9 cellular contexts compared by ENCODE assay signal in genomic region chr11:64341429-64341828, GRCh38. TPM values are rescaled to one million over a fixed set of nuclear protein-coding genes. Genes with fewer than 3 reads are reported as not detected.
DNase-seq lines count a peak whose midpoint lies in the region; ATAC-seq and TF ChIP-seq lines count a peak whose summit lies in the region.
"Had no signal": no experiment of that assay in that cellular context is flagged by ENCODE, and none has a peak within 500 bp of the region (broad histone marks: within the 10 kb centered on the region; RNA-seq: fewer than 3 reads in every experiment).

No MANE protein-coding gene starts in this region.

- H3K27ac ChIP-seq in WERI-Rb-1 (peak overlapping the region; percentile 99), iPS-18a (ENCODE audit: low read length) (no peak overlapping the region)

- peak overlapping the region; percentile 89 for H3K27ac Mint-ChIP-seq in activated T-cell treated with anti-CD3 and anti-CD28 coated beads, Interleukin-2, amount 50 U/mL, for 24 hours
- H3K27ac Mint-ChIP-seq in stimulated activated memory B cell treated with anti-CD40 and anti-IgM and Interleukin-4, amounts not matched to agents 10 μg/mL and 1 μg/mL and 100 μg/mL, for 72 hours = peak overlapping the region; percentile 91
- H3K27ac Mint-ChIP-seq in osteocyte (ENCODE audit: unreplicated experiment) = no peak overlapping the region

- H3K4me1 ChIP-seq in iPS-18a (ENCODE audit: control insufficient read depth, low read depth, low read length) = peaks cover 12% of the 10 kb centered on the region

- H3K4me3 ChIP-seq in WERI-Rb-1 (ENCODE audit: low read depth, low read length) (no peak overlapping the region; the same call in 1 of the 2 replicates), iPS-18a (ENCODE audit: low read length) (peak overlapping the region; percentile 63)

- peaks cover 76% of the 10 kb centered on the region for H3K36me3 Mint-ChIP-seq in activated T-cell treated with anti-CD3 and anti-CD28 coated beads, Interleukin-2, amount 50 U/mL, for 24 hours (ENCODE audit: low read depth)
- H3K36me3 Mint-ChIP-seq in stimulated activated memory B cell treated with anti-CD40 and anti-IgM and Interleukin-4, amounts not matched to agents 10 μg/mL and 1 μg/mL and 100 μg/mL, for 72 hours = peaks cover 42% of the 10 kb centered on the region
- no peaks in the 10 kb centered on the region for H3K36me3 Mint-ChIP-seq in osteocyte (ENCODE audit: unreplicated experiment)

- DNase-seq in activated T-cell treated with anti-CD3 and anti-CD28 coated beads, Interleukin-2, amount 50 U/mL, for 24 hours = no peak
- DNase-seq in activated T-cell treated with anti-CD3 and anti-CD28 coated beads, Interleukin-2, amount 50 U/mL, for 1 hour = no peak
- no peak for DNase-seq in WERI-Rb-1
- no peak for DNase-seq in inferior parietal cortex (ENCODE audit: extremely low spot score)
- no peak for DNase-seq in osteocyte (ENCODE audit: extremely low spot score, unreplicated experiment)
- DNase-seq: stimulated activated CD4-positive, alpha-beta T cell treated with anti-CD3 and anti-CD28 coated beads, Interleukin-2, amount 100 ng/mL, for 24 hours had no signal

- no peak overlapping the region for H3K9ac ChIP-seq in iPS-18a (ENCODE audit: low read length)

- peaks cover 46% of the 10 kb centered on the region for H3K4me1 Mint-ChIP-seq in activated T-cell treated with anti-CD3 and anti-CD28 coated beads, Interleukin-2, amount 50 U/mL, for 24 hours (ENCODE audit: low read depth)
- peaks cover 55% of the 10 kb centered on the region for H3K4me1 Mint-ChIP-seq in stimulated activated memory B cell treated with anti-CD40 and anti-IgM and Interleukin-4, amounts not matched to agents 10 μg/mL and 1 μg/mL and 100 μg/mL, for 72 hours
- no peaks in the 10 kb centered on the region for H3K4me1 Mint-ChIP-seq in osteocyte (ENCODE audit: unreplicated experiment)

- H3K27me3 ChIP-seq in WERI-Rb-1 (ENCODE audit: insufficient read depth, low read depth, severe bottlenecking) = no peaks in the 10 kb centered on the region
- peaks cover 12% of the 10 kb centered on the region for H3K27me3 ChIP-seq in iPS-18a (ENCODE audit: control insufficient read depth, insufficient read depth, low read length)

- H3K9me3 Mint-ChIP-seq in activated T-cell treated with anti-CD3 and anti-CD28 coated beads, Interleukin-2, amount 50 U/mL, for 24 hours = no peaks in the 10 kb centered on the region
- no peaks in the 10 kb centered on the region for H3K9me3 Mint-ChIP-seq in stimulated activated memory B cell treated with anti-CD40 and anti-IgM and Interleukin-4, amounts not matched to agents 10 μg/mL and 1 μg/mL and 100 μg/mL, for 72 hours
- no peaks in the 10 kb centered on the region for H3K9me3 Mint-ChIP-seq in osteocyte (ENCODE audit: unreplicated experiment)

- H3K36me3 ChIP-seq in WERI-Rb-1 = no peaks in the 10 kb centered on the region
- no peaks in the 10 kb centered on the region for H3K36me3 ChIP-seq in iPS-18a (ENCODE audit: control insufficient read depth, low read depth, low read length)

- no peaks in the 10 kb centered on the region for H3K27me3 Mint-ChIP-seq in activated T-cell treated with anti-CD3 and anti-CD28 coated beads, Interleukin-2, amount 50 U/mL, for 24 hours
- H3K27me3 Mint-ChIP-seq in stimulated activated memory B cell treated with anti-CD40 and anti-IgM and Interleukin-4, amounts not matched to agents 10 μg/mL and 1 μg/mL and 100 μg/mL, for 72 hours = no peaks in the 10 kb centered on the region
- H3K27me3 Mint-ChIP-seq in osteocyte (ENCODE audit: unreplicated experiment) = no peaks in the 10 kb centered on the region

- no peaks in the 10 kb centered on the region for H3K9me3 ChIP-seq in WERI-Rb-1 (ENCODE audit: severe bottlenecking)
- H3K9me3 ChIP-seq in iPS-18a (ENCODE audit: control insufficient read depth, low read depth, low read length) = no peaks in the 10 kb centered on the region

- TF ChIP-seq CTCF in WERI-Rb-1 (IDR thresholded peaks at IDR 0.05; ENCODE audit: low read depth, low read length) (no peak), osteocyte (IDR thresholded peaks at IDR 0.05) (no peak)

- ATAC-seq in stimulated activated memory B cell treated with anti-CD40 and anti-IgM and Interleukin-4, amounts not matched to agents 10 μg/mL and 1 μg/mL and 100 μg/mL, for 72 hours = no peak
- ATAC-seq in HG02970 (IDR thresholded peaks at IDR 0.05; ENCODE audit: low FRiP score, unreplicated experiment) = no peak

- H3K4me3 Mint-ChIP-seq in activated T-cell treated with anti-CD3 and anti-CD28 coated beads, Interleukin-2, amount 50 U/mL, for 24 hours = peak overlapping the region; percentile 91
- H3K4me3 Mint-ChIP-seq in stimulated activated memory B cell treated with anti-CD40 and anti-IgM and Interleukin-4, amounts not matched to agents 10 μg/mL and 1 μg/mL and 100 μg/mL, for 72 hours = peak overlapping the region; percentile 91
- no peak overlapping the region for H3K4me3 Mint-ChIP-seq in osteocyte (ENCODE audit: unreplicated experiment)

RNA-seq across cellular contexts. Expression of gene CCDC88B, which starts 1.4 kb away (rescaled TPM):
- 0.30 TPM in 1 of 2 replicates, not detected in the other for total RNA-seq in osteocyte

RNA-seq across cellular contexts. Expression of gene RPS6KA4, which starts 17.5 kb away (rescaled TPM):
- total RNA-seq in osteocyte = 33.7 and 35.9 TPM in 2 replicates

RNA-seq across cellular contexts. Expression of gene PRDX5, which starts 23.5 kb away (rescaled TPM):
- total RNA-seq in osteocyte = 215 and 217 TPM in 2 replicates

RNA-seq across cellular contexts. Expression of gene TRMT112, which starts 24.1 kb away (rescaled TPM):
- 159 and 174 TPM in 2 replicates for total RNA-seq in osteocyte

RNA-seq across cellular contexts. Expression of gene ESRRA, which starts 36.1 kb away (rescaled TPM):
- 32.7 and 37.4 TPM in 2 replicates for total RNA-seq in osteocyte
